Comparison of ENCODE assay signal across 16 cellular contexts in genomic region chr1:200895448-200895799, GRCh38. TPM values are rescaled to one million over a fixed set of nuclear protein-coding genes. Genes with fewer than 3 reads are reported as not detected.
DNase-seq lines count a peak whose midpoint lies in the region; ATAC-seq, FAIRE-seq and TF ChIP-seq lines count a peak whose summit lies in the region.
"Had no signal": no experiment of that assay in that cellular context is flagged by ENCODE, and none has a peak within 500 bp of the region (broad histone marks: within the 10 kb centered on the region; RNA-seq: fewer than 3 reads in every experiment).

No MANE protein-coding gene starts in this region.

- ATAC-seq in HCT116: no peak
- peak; percentile 13 for ATAC-seq in left colon
- no peak for ATAC-seq in natural killer cell treated with Interleukin-12 subunit alpha and Interleukin-12 subunit beta and Interleukin-15 and Interleukin-18, amount 100 ng/mL, for 72 hours
- ATAC-seq in HG03196 (IDR thresholded peaks at IDR 0.05; ENCODE audit: unreplicated experiment): no peak
- ATAC-seq in HG03439 (IDR thresholded peaks at IDR 0.05; ENCODE audit: unreplicated experiment): no peak

- WGBS in small intestine, 3 donors: 19 to 60% (median 20%) methylated on average over 8 of the region's 8 CpGs

- peaks cover 47 to 74% of the 10 kb centered on the region in 2 experiments for H3K4me1 ChIP-seq in HCT116 (ENCODE audit: control insufficient read depth in 1 of 2, insufficient read depth in 2 of 2, low read length in 2 of 2)
- H3K4me1 ChIP-seq in breast epithelium: no peaks in the 10 kb centered on the region
- peaks cover 0 to 9% of the 10 kb centered on the region in 2 donors for H3K4me1 ChIP-seq in small intestine (ENCODE audit: control insufficient read depth in 2 of 2, insufficient read depth in 1 of 2, low read depth in 1 of 2, low read length in 1 of 2)

- H3K36me3 ChIP-seq in HCT116 (ENCODE audit: control insufficient read depth in 1 of 2, insufficient read depth in 2 of 2, low read length in 2 of 2) (no peaks in the 10 kb centered on the region), breast epithelium (no peaks in the 10 kb centered on the region), small intestine (ENCODE audit: control insufficient read depth in 2 of 2, insufficient read depth in 2 of 2, low read length in 2 of 2) (peaks cover 3 to 18% of the 10 kb centered on the region in 2 donors)
- H3K36me3 ChIP-seq: left ventricle myocardium inferior had no signal

- H3K27me3 ChIP-seq in HCT116 (ENCODE audit: insufficient read depth, low read length): no peaks in the 10 kb centered on the region
- H3K27me3 ChIP-seq in breast epithelium: no peaks in the 10 kb centered on the region
- H3K27me3 ChIP-seq in small intestine (ENCODE audit: control insufficient read depth in 2 of 2, insufficient read depth in 2 of 2, low read length in 2 of 2): no peaks in the 10 kb centered on the region

- H4K20me1 ChIP-seq in HCT116 (ENCODE audit: insufficient read depth): no peaks in the 10 kb centered on the region

- H3K4me3 ChIP-seq in HCT116 (replicated peaks in 1 of 2; ENCODE audit: low read depth in 1 of 2, low read length in 2 of 2) (peak overlapping the region; percentile 63), breast epithelium (peak overlapping the region in 2 of 3 donors; percentile 37 to 60), small intestine (ENCODE audit: low read depth in 1 of 2, low read length in 2 of 2) (peak overlapping the region; percentile 43 to 87)
- H3K4me3 ChIP-seq: left ventricle myocardium inferior had no signal

- POLR2A ChIA-PET in HCT116 (lab: Charles Lee): interaction anchor here (0.7 kb wide), 2 partner anchors 250 to 273 kb away, joined by 3 read pairs; no protein-coding TSS in a partner anchor

- H3K4me2 ChIP-seq in HCT116 (ENCODE audit: low read length): peak overlapping the region; percentile 97

- H3K4me1 Mint-ChIP-seq in natural killer cell treated with Interleukin-12 subunit alpha and Interleukin-12 subunit beta and Interleukin-15 and Interleukin-18, amount 100 ng/mL, for 72 hours (ENCODE audit: low read depth in 2 of 2): peaks cover 8 to 21% of the 10 kb centered on the region in 2 donors

- H3K9me3 ChIP-seq in HCT116 (ENCODE audit: control insufficient read depth in 1 of 2, insufficient read depth in 1 of 2, low read depth in 1 of 2, low read length in 2 of 2): no peaks in the 10 kb centered on the region
- H3K9me3 ChIP-seq in breast epithelium: no peaks in the 10 kb centered on the region
- H3K9me3 ChIP-seq in small intestine (ENCODE audit: control insufficient read depth, low read depth): no peaks in the 10 kb centered on the region
- H3K9me3 ChIP-seq: left ventricle myocardium inferior had no signal

- RAD21 ChIA-PET in HCT116 (lab: Charles Lee; ENCODE audit: low non-redundant PET in 1 of 2, low total read pairs in 2 of 2, uncharacterized antibody in 2 of 2, unreplicated experiment in 2 of 2): no interaction called here

- TF ChIP-seq RAD21 in HCT116 (IDR thresholded peaks at IDR 0.05; ENCODE audit: low read depth): no peak

- H3K9me2 ChIP-seq in HCT116 (ENCODE audit: insufficient read depth): no peaks in the 10 kb centered on the region

- H3K9me3 Mint-ChIP-seq in natural killer cell treated with Interleukin-12 subunit alpha and Interleukin-12 subunit beta and Interleukin-15 and Interleukin-18, amount 100 ng/mL, for 72 hours: no peaks in the 10 kb centered on the region
- H3K9me3 Mint-ChIP-seq: T-helper 1 cell treated with Interleukin-12 subunit alpha and Interleukin-12 subunit beta and Interleukin-4 antibody, amounts not matched to agents 30 μg/mL and 1 μg/mL, for 36 hours had no signal

- H2AFZ ChIP-seq in HCT116 (ENCODE audit: low read depth, low read length, poor library complexity, severe bottlenecking): no peak overlapping the region

- intact Hi-C loops in HCT116 (cut with micrococcal nuclease): no loop called here
- intact Hi-C loops in breast epithelium (cut with DNase I; ENCODE audit: low total_unique reads): no loop called here
- intact Hi-C loops in left colon (cut with DNase I, micrococcal nuclease): no loop called here

- DNase-seq in HCT116 (ENCODE audit: low read depth, low spot score): no peak
- DNase-seq in breast epithelium (ENCODE audit: low spot score in 2 of 2): no peak
- peak in 1 of 2 donors; percentile 48 for DNase-seq in left colon
- peak; percentile 66 for DNase-seq in small intestine
- DNase-seq in OCI-M1 (lab: John Stamatoyannopoulos, UW): no peak
- DNase-seq in natural killer cell treated with Interleukin-12 subunit alpha and Interleukin-12 subunit beta and Interleukin-15 and Interleukin-18, amount 100 ng/mL, for 72 hours (ENCODE audit: low spot score): no peak
- DNase-seq: activated CD4-positive, alpha-beta T cell treated with anti-CD3 and anti-CD28 coated beads for 4 hours; head of caudate nucleus; left ventricle myocardium inferior; NCI-H524 had no signal

- peaks cover 0 to 17% of the 10 kb centered on the region in 2 donors for H3K27me3 Mint-ChIP-seq in natural killer cell treated with Interleukin-12 subunit alpha and Interleukin-12 subunit beta and Interleukin-15 and Interleukin-18, amount 100 ng/mL, for 72 hours

- H3K27ac Mint-ChIP-seq in natural killer cell treated with Interleukin-12 subunit alpha and Interleukin-12 subunit beta and Interleukin-15 and Interleukin-18, amount 100 ng/mL, for 72 hours: no peak overlapping the region
- H3K27ac Mint-ChIP-seq: T-helper 1 cell treated with Interleukin-12 subunit alpha and Interleukin-12 subunit beta and Interleukin-4 antibody, amounts not matched to agents 30 μg/mL and 1 μg/mL, for 36 hours had no signal

- CTCF ChIA-PET in HCT116 (lab: Charles Lee): interaction anchor here (0.8 kb wide), 1 partner anchor 360 kb away, joined by 3 read pairs; no protein-coding TSS in a partner anchor

- peak overlapping the region; percentile 11; the same call in 1 of the 2 replicates for H3K27ac ChIP-seq in HCT116 (ENCODE audit: low read depth, low read length)
- peak overlapping the region; percentile 31 to 63 for H3K27ac ChIP-seq in breast epithelium
- H3K27ac ChIP-seq in small intestine (ENCODE audit: low read depth in 1 of 2, low read length in 1 of 2): peak overlapping the region; percentile 97 to 99
- H3K27ac ChIP-seq: left ventricle myocardium inferior had no signal

- TF ChIP-seq CTCF in HCT116 (IDR thresholded peaks at IDR 0.05 in 2 of 3, conservative IDR thresholded peaks at IDR 0.05 in 1 of 3; ENCODE audit: borderline replicate concordance in 1 of 3, insufficient read depth in 1 of 3, low read depth in 2 of 3, low read length in 2 of 3) (no peak), breast epithelium (IDR thresholded peaks at IDR 0.05) (no peak)

- no TSS peak for BruUV-seq in HCT116 (replicated peaks; lab: Mats Ljungman, UMichigan)

- no peaks in the 10 kb centered on the region; the same call in 1 of the 2 replicates for H3K79me2 ChIP-seq in HCT116 (ENCODE audit: insufficient read depth, low read length)

- no peak for FAIRE-seq in small intestine (lab: Jason Lieb, UNC)
- FAIRE-seq: endothelial cell of umbilical vein had no signal

- H3K4me3 Mint-ChIP-seq in natural killer cell treated with Interleukin-12 subunit alpha and Interleukin-12 subunit beta and Interleukin-15 and Interleukin-18, amount 100 ng/mL, for 72 hours: no peak overlapping the region
- H3K4me3 Mint-ChIP-seq: T-helper 1 cell treated with Interleukin-12 subunit alpha and Interleukin-12 subunit beta and Interleukin-4 antibody, amounts not matched to agents 30 μg/mL and 1 μg/mL, for 36 hours had no signal

- no peaks in the 10 kb centered on the region for H3K36me3 Mint-ChIP-seq in natural killer cell treated with Interleukin-12 subunit alpha and Interleukin-12 subunit beta and Interleukin-15 and Interleukin-18, amount 100 ng/mL, for 72 hours

- H3K9ac ChIP-seq in HCT116 (ENCODE audit: low read length): peak overlapping the region; percentile 62

- TF ChIP-seq POLR2A in HCT116 (IDR thresholded peaks at IDR 0.05; ENCODE audit: borderline replicate concordance, extremely low read depth, insufficient read depth, insufficient read length) (no peak), breast epithelium (IDR thresholded peaks at IDR 0.05) (no peak)

TF ChIP-seq in HCT116, 20 proteins besides CTCF, POLR2A, EP300 and RAD21 (continues in another document):
- TF ChIP-seq SP1 (IDR thresholded peaks at IDR 0.05; ENCODE audit: low read depth): no peak
- TF ChIP-seq SIN3A (IDR thresholded peaks at IDR 0.05; ENCODE audit: low read depth): no peak
- TF ChIP-seq CBX3 (IDR thresholded peaks at IDR 0.05; ENCODE audit: low read depth): no peak
- no peak for TF ChIP-seq YY1 (IDR thresholded peaks at IDR 0.05; ENCODE audit: extremely low read depth, insufficient replicate concordance, low read depth, low read length)
- no peak for TF ChIP-seq EGR1 (IDR thresholded peaks at IDR 0.05; ENCODE audit: low read depth)
- no peak for TF ChIP-seq ZFX (IDR thresholded peaks at IDR 0.05)
- no peak for TF ChIP-seq CEBPB (IDR thresholded peaks at IDR 0.05; ENCODE audit: low read depth)

RNA-seq across cellular contexts. Expression of gene INAVA, which starts 0.7 kb away (rescaled TPM):
- 18.8 TPM for total RNA-seq in HCT116 (2021; ENCODE audit: unreplicated experiment)
- 27.0 and 30.4 TPM in 2 replicates for polyA plus RNA-seq in HCT116 (2012)
- total RNA-seq in breast epithelium: 1 to 10 TPM in 2 of 3 donors, not detected in 1; 1.0 to 7.5 TPM
- 100 to 1,000 TPM; 172 to 195 TPM for total RNA-seq in left colon
- 100 to 1,000 TPM in 2 of 3 donors, 10 to 100 TPM in 1; 58.7 to 192 (median 165) TPM for polyA plus RNA-seq in small intestine
- total RNA-seq in natural killer cell treated with Interleukin-12 subunit alpha and Interleukin-12 subunit beta and Interleukin-15 and Interleukin-18, amount 100 ng/mL, for 72 hours: under 1 TPM; 0.25 to 0.86 TPM
- total RNA-seq: subcutaneous adipose tissue had no signal
- polyA plus RNA-seq: endothelial cell of umbilical vein had no signal

RNA-seq across cellular contexts. Expression of gene GPR25, which starts 22.6 kb away (rescaled TPM):
- total RNA-seq in HCT116 (2021; ENCODE audit: unreplicated experiment) (not detected), breast epithelium (under 1 TPM in 1 of 3 donors, not detected in 2; 0.29 TPM), left colon (under 1 TPM in 1 of 2 donors, not detected in 1; 0.64 TPM)
- not detected in 2 replicates for polyA plus RNA-seq in HCT116 (2012)
- under 1 TPM in 1 of 3 donors, not detected in 2; 0.07 TPM for polyA plus RNA-seq in small intestine
- total RNA-seq in natural killer cell treated with Interleukin-12 subunit alpha and Interleukin-12 subunit beta and Interleukin-15 and Interleukin-18, amount 100 ng/mL, for 72 hours: not detected
- total RNA-seq: endothelial cell of umbilical vein, left ventricle myocardium inferior, omental fat pad, subcutaneous adipose tissue had no signal
- polyA plus RNA-seq: endothelial cell of umbilical vein had no signal

Comparison
In these comparisons a context has a peak if more than half of its experiments do, and no peak if none do; other contexts are left out.
1. H3K27ac ChIP-seq: peak in every context shown above with its lines; median percentile 98 in small intestine; 47 in breast epithelium; 11 in HCT116.